In the genomic region with DNA sequence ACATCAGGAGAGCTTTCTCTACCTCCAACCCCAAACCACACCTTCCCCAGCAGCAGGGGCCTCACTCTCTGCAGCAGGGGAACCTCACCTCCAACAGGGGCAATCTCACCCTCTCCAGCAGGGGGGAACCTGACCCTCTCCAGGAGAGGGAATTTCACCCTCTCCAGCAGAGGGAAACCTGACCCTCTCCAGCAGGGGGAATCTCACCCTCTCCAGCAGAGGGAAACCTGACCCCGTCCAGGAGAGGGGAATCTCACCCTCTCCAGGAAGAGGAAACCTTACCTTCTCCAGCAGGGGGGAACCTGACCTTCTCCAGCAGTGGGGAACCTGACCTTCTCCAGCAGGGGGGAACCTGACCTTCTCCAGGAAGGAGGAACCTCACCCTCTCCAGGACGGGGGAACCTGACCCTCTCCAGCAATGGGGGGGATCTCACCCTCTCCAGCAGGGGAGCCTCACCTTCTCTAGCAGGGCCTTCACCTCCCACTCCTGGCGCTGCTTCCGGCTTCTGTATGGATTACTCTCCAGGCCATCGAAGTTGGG, we compare ENCODE assay signal across 9 cellular contexts. TPM values are rescaled to one million over a fixed set of nuclear protein-coding genes. Genes with fewer than 3 reads are reported as not detected.
DNase-seq lines count a peak whose midpoint lies in the region; ATAC-seq and TF ChIP-seq lines count a peak whose summit lies in the region.
"Had no signal": no experiment of that assay in that cellular context is flagged by ENCODE, and none has a peak within 500 bp of the region (broad histone marks: within the 10 kb centered on the region; RNA-seq: fewer than 3 reads in every experiment).

No MANE protein-coding gene starts in this region.

- peaks cover 25 to 85% (median 76%) of the 10 kb centered on the region in 4 donors for H3K36me3 ChIP-seq in esophagus muscularis mucosa

- H3K4me1 ChIP-seq in esophagus muscularis mucosa = peaks cover 28 to 43% (median 39%) of the 10 kb centered on the region in 4 donors

- H3K4me3 Mint-ChIP-seq in Calu3 (ENCODE audit: low read depth, unreplicated experiment) = no peak overlapping the region
- H3K4me3 Mint-ChIP-seq in stimulated activated effector memory CD8-positive, alpha-beta T cell treated with anti-CD3 and anti-CD28 coated beads, Interleukin-12 subunit alpha, Interleukin-12 subunit beta, amount 100 ng/mL, for 72 hours = no peak overlapping the region

- H3K27ac ChIP-seq in esophagus muscularis mucosa (replicated peaks in 1 of 4) = no peak overlapping the region

- peaks cover 31% of the 10 kb centered on the region for H3K4me1 Mint-ChIP-seq in Calu3 (ENCODE audit: low read depth, unreplicated experiment)
- H3K4me1 Mint-ChIP-seq in stimulated activated effector memory CD8-positive, alpha-beta T cell treated with anti-CD3 and anti-CD28 coated beads, Interleukin-12 subunit alpha, Interleukin-12 subunit beta, amount 100 ng/mL, for 72 hours = peaks cover 30% of the 10 kb centered on the region

- no peaks in the 10 kb centered on the region for H3K27me3 Mint-ChIP-seq in Calu3 (ENCODE audit: unreplicated experiment)

- H3K27me3 ChIP-seq in esophagus muscularis mucosa = no peaks in the 10 kb centered on the region

- intact Hi-C loops in Calu3 (cut with micrococcal nuclease; ENCODE audit: unreplicated experiment) = no loop called here
- intact Hi-C loops in esophagus muscularis mucosa (cut with DNase I) = no loop called here

- H3K9me3 ChIP-seq in esophagus muscularis mucosa = no peaks in the 10 kb centered on the region

- no peak for TF ChIP-seq POLR2A in esophagus muscularis mucosa (IDR thresholded peaks at IDR 0.05; ENCODE audit: low read depth)

- CTCF ChIA-PET in Calu3 (lab: Charles Lee) = interaction anchor here (0.5 to 1.3 kb wide), 4 partner anchors 8 to 54 kb away, joined by 3 to 5 read pairs (median 5); no protein-coding TSS in a partner anchor

- TF ChIP-seq EP300 in esophagus muscularis mucosa (IDR thresholded peaks at IDR 0.05) = no peak

- BruUV-seq in Calu3 (replicated peaks; lab: Mats Ljungman, UMichigan) = no TSS peak

- H3K4me3 ChIP-seq in esophagus muscularis mucosa = no peak overlapping the region

- H3K9me3 Mint-ChIP-seq in Calu3 (ENCODE audit: low read depth, unreplicated experiment) = no peaks in the 10 kb centered on the region
- H3K9me3 Mint-ChIP-seq in stimulated activated effector memory CD8-positive, alpha-beta T cell treated with anti-CD3 and anti-CD28 coated beads, Interleukin-12 subunit alpha, Interleukin-12 subunit beta, amount 100 ng/mL, for 72 hours = no peaks in the 10 kb centered on the region
- H3K9me3 Mint-ChIP-seq: T-helper 1 cell treated with Interleukin-12 subunit alpha and Interleukin-12 subunit beta and Interleukin-4 antibody, amounts not matched to agents 30 μg/mL and 1 μg/mL, for 36 hours had no signal

- ATAC-seq in stimulated activated effector memory CD8-positive, alpha-beta T cell treated with anti-CD3 and anti-CD28 coated beads, Interleukin-12 subunit alpha, Interleukin-12 subunit beta, amount 100 ng/mL, for 72 hours = no peak

- TF ChIP-seq CTCF in Calu3 (IDR thresholded peaks at IDR 0.05; ENCODE audit: unreplicated experiment) = peak; percentile 98
- TF ChIP-seq CTCF in esophagus muscularis mucosa (IDR thresholded peaks at IDR 0.05) = peak; percentile 11 to 40 (median 17)

- 62% methylated on average over 5 of the region's 5 CpGs for WGBS in esophagus muscularis mucosa

- peaks cover 92% of the 10 kb centered on the region for H3K36me3 Mint-ChIP-seq in Calu3 (ENCODE audit: insufficient read depth, unreplicated experiment)
- peaks cover 91% of the 10 kb centered on the region for H3K36me3 Mint-ChIP-seq in stimulated activated effector memory CD8-positive, alpha-beta T cell treated with anti-CD3 and anti-CD28 coated beads, Interleukin-12 subunit alpha, Interleukin-12 subunit beta, amount 100 ng/mL, for 72 hours

- DNase-seq in Calu3 (peak; percentile 86), HK-2 (ENCODE audit: unreplicated experiment) (peak; percentile 65), SHP77 (lab: John Stamatoyannopoulos, UW) (peak; percentile 38 to 51), esophagus muscularis mucosa (ENCODE audit: extremely low spot score) (no peak), NCI-H1048 (lab: John Stamatoyannopoulos, UW) (no peak), dedifferentiated amniotic fluid mesenchymal stem cell (ENCODE audit: extremely low spot score) (no peak)
- DNase-seq in stimulated activated effector memory CD8-positive, alpha-beta T cell treated with anti-CD3 and anti-CD28 coated beads, Interleukin-12 subunit alpha, Interleukin-12 subunit beta, amount 100 ng/mL, for 72 hours (ENCODE audit: low spot score in 2 of 2) = no peak
- no peak for DNase-seq in stimulated activated CD8-positive, alpha-beta memory T cell treated with anti-CD3 and anti-CD28 coated beads, Interleukin-4, amount 100 ng/mL, for 48 hours

- H3K27ac Mint-ChIP-seq in Calu3 (ENCODE audit: unreplicated experiment) = peak overlapping the region; percentile 62
- H3K27ac Mint-ChIP-seq in stimulated activated effector memory CD8-positive, alpha-beta T cell treated with anti-CD3 and anti-CD28 coated beads, Interleukin-12 subunit alpha, Interleukin-12 subunit beta, amount 100 ng/mL, for 72 hours = peak overlapping the region; percentile 35
- H3K27ac Mint-ChIP-seq: T-helper 1 cell treated with Interleukin-12 subunit alpha and Interleukin-12 subunit beta and Interleukin-4 antibody, amounts not matched to agents 30 μg/mL and 1 μg/mL, for 36 hours had no signal

RNA-seq across cellular contexts. Expression of gene B3GALT4, which starts 3.1 kb away (rescaled TPM):
- total RNA-seq in Calu3 (2022) (18.2 and 21.6 TPM in 2 replicates), esophagus muscularis mucosa (10 to 100 TPM; 13.1 to 26.8 (median 24.2) TPM)

RNA-seq across cellular contexts. Expression of gene RPS18, which starts 8.2 kb away (rescaled TPM):
- total RNA-seq in Calu3 (2022) (2,667 and 2,688 TPM in 2 replicates), esophagus muscularis mucosa (1,000 to 10,000 TPM; 1,642 to 3,082 (median 2,562) TPM)

RNA-seq across cellular contexts. Expression of gene VPS52, which starts 8.4 kb away (rescaled TPM):
- total RNA-seq in Calu3 (2022) (99.7 and 104 TPM in 2 replicates), esophagus muscularis mucosa (10 to 100 TPM; 22.5 to 34.9 (median 31.8) TPM)

RNA-seq across cellular contexts. Expression of gene WDR46, which starts 9.0 kb away (rescaled TPM):
- total RNA-seq in Calu3 (2022) (124 and 125 TPM in 2 replicates), esophagus muscularis mucosa (10 to 100 TPM; 30.5 to 42.6 (median 35.7) TPM)

RNA-seq across cellular contexts. Expression of gene PFDN6, which starts 9.4 kb away (rescaled TPM):
- total RNA-seq in Calu3 (2022) (141 and 168 TPM in 2 replicates), esophagus muscularis mucosa (10 to 100 TPM; 29.1 to 54.2 (median 43.7) TPM)

Comparison
In these comparisons a context has a peak if more than half of its experiments do, and no peak if none do; other contexts are left out.
1. DNase-seq: peak in Calu3 (single experiment), HK-2 (single experiment) and SHP77 (2 of 2); none in esophagus muscularis mucosa (single experiment), stimulated activated effector memory CD8-positive, alpha-beta T cell treated with anti-CD3 and anti-CD28 coated beads, Interleukin-12 subunit alpha, Interleukin-12 subunit beta, amount 100 ng/mL, for 72 hours (0 of 2), NCI-H1048 (single experiment), stimulated activated CD8-positive, alpha-beta memory T cell treated with anti-CD3 and anti-CD28 coated beads, Interleukin-4, amount 100 ng/mL, for 48 hours (single experiment) and dedifferentiated amniotic fluid mesenchymal stem cell (single experiment).